30 cellular contexts compared by ENCODE assay signal in genomic region chr10:12572281-12572680, GRCh38.
"Had no signal": no experiment of that assay in that cellular context is flagged by ENCODE, and none has a peak within 500 bp of the region (broad histone marks: within the 10 kb centered on the region; RNA-seq: fewer than 3 reads in every experiment).

No MANE protein-coding gene starts in this region.

- ATAC-seq: activated T-cell treated with anti-CD3 and anti-CD28 coated beads, Interleukin-2, amount 50 U/mL, for 4 hours; Right ventricle myocardium inferior; SK-N-SH treated with all-trans-retinoic acid at 6 μM for 48 hours; T-cell; T-helper 17 cell had no signal

- H3K9me3 Mint-ChIP-seq: activated B cell treated with CpG ODN at 0.5 μM for 24 hours had no signal

- H3K27ac Mint-ChIP-seq: activated B cell treated with CpG ODN at 0.5 μM for 24 hours; activated CD4-positive, alpha-beta memory T cell treated with anti-CD3 and anti-CD28 coated beads for 36 hours; activated naive CD8-positive, alpha-beta T cell treated with anti-CD3 and anti-CD28 coated beads for 36 hours; T-cell; T-helper 17 cell had no signal

- H3K27me3 Mint-ChIP-seq: activated B cell treated with CpG ODN at 0.5 μM for 24 hours; activated CD4-positive, alpha-beta memory T cell treated with anti-CD3 and anti-CD28 coated beads for 36 hours; activated naive CD8-positive, alpha-beta T cell treated with anti-CD3 and anti-CD28 coated beads for 36 hours; T-cell; T-helper 17 cell had no signal

- H3K4me3 Mint-ChIP-seq: activated B cell treated with CpG ODN at 0.5 μM for 24 hours; activated CD4-positive, alpha-beta memory T cell treated with anti-CD3 and anti-CD28 coated beads for 36 hours; activated naive CD8-positive, alpha-beta T cell treated with anti-CD3 and anti-CD28 coated beads for 36 hours; activated T-cell treated with anti-CD3 and anti-CD28 coated beads, Interleukin-2, amount 50 U/mL, for 4 hours; T-cell; T-helper 17 cell had no signal

- DNase-seq: activated B cell treated with CpG ODN at 0.5 μM for 24 hours; activated CD4-positive, alpha-beta memory T cell treated with anti-CD3 and anti-CD28 coated beads for 36 hours; activated CD4-positive, alpha-beta T cell treated with anti-CD3 and anti-CD28 coated beads for 4 hours; activated CD4-positive, alpha-beta T cell treated with anti-CD3 and anti-CD28 coated beads, Interleukin-2, amount 50 U/mL, for 1 hour; activated CD4-positive, CD25-positive, alpha-beta regulatory T cell treated with anti-CD3 and anti-CD28 coated beads, Interleukin-2, amount 50 U/mL, for 72 hours; activated CD8-positive, alpha-beta memory T cell treated with anti-CD3 and anti-CD28 coated beads, Interleukin-2, amount 50 U/mL, for 4 hours; activated effector memory CD4-positive, alpha-beta T cell treated with anti-CD3 and anti-CD28 coated beads, Interleukin-2, amount 50 U/mL, for 16 hours; activated naive CD4-positive, alpha-beta T cell; activated naive CD8-positive, alpha-beta T cell treated with anti-CD3 and anti-CD28 coated beads for 36 hours; activated T-cell treated with anti-CD3 and anti-CD28 coated beads for 4 hours; activated T-cell treated with anti-CD3 and anti-CD28 coated beads, Interleukin-2, amount 50 U/mL, for 4 hours; amniotic stem cell; aorta; brain microvascular endothelial cell; central memory CD4-positive, alpha-beta T cell; MM.1S; MV-4-11; NCI-H1092; NCI-H1436 treated with DMSO at 0.1 percent for 48 hours; NCI-H1694 treated with DMSO at 0.1 percent for 48 hours; NCI-H2029; NCI-H345; NCI-H524 treated with DMSO at 0.1 percent for 48 hours; NK-92 treated with Interleukin-12 subunit alpha and Interleukin-12 subunit beta, amount 100 ng/mL, for 24 hours; PC-9; SIG-M5; T-cell; T-helper 17 cell had no signal
